ENCODE assay signal across 8 cellular contexts in genomic region chrX:48937065-48937907, GRCh38. TPM values are rescaled to one million over a fixed set of nuclear protein-coding genes. Genes with fewer than 3 reads are reported as not detected.
A peak's percentile ranks its signal among the peaks of the same experiment; 100 is the strongest.
DNase-seq lines count a peak whose midpoint lies in the region; ATAC-seq, FAIRE-seq and TF ChIP-seq lines count a peak whose summit lies in the region.

No MANE protein-coding gene starts in this region.

- intact Hi-C loops in Right ventricle myocardium inferior (cut with DNase I), result no loop called here

- H3K4me3 Mint-ChIP-seq in natural killer cell treated with Interleukin-12 subunit alpha and Interleukin-12 subunit beta and Interleukin-15 and Interleukin-18, amount 100 ng/mL, for 72 hours, result peak overlapping the region; percentile 86

- peak; percentile 80 for DNase-seq in Right ventricle myocardium inferior (ENCODE audit: missing footprints)
- no peak for DNase-seq in right atrium auricular region (ENCODE audit: low spot score)
- no peak for DNase-seq in WERI-Rb-1
- peak; percentile 93 for DNase-seq in central memory CD4-positive, alpha-beta T cell
- DNase-seq in natural killer cell treated with Interleukin-12 subunit alpha and Interleukin-12 subunit beta and Interleukin-15 and Interleukin-18, amount 100 ng/mL, for 72 hours (ENCODE audit: low spot score), result peak; percentile 97
- peak; percentile 15 for DNase-seq in urothelium cell line (ENCODE audit: low spot score)
- no peak for DNase-seq in occipital lobe (lab: John Stamatoyannopoulos, UW)

- no peak overlapping the region for H3K4me3 ChIP-seq in right atrium auricular region
- H3K4me3 ChIP-seq in WERI-Rb-1 (ENCODE audit: low read depth, low read length), result no peak overlapping the region

- H3K27me3 ChIP-seq in right atrium auricular region (no peaks in the 10 kb centered on the region), WERI-Rb-1 (ENCODE audit: insufficient read depth, low read depth, severe bottlenecking) (no peaks in the 10 kb centered on the region)

- no peak for FAIRE-seq in urothelium cell line (lab: Jason Lieb, UNC)

- H3K4me1 ChIP-seq in right atrium auricular region, result peaks cover 0 to 17% of the 10 kb centered on the region in 2 donors

- H3K27me3 Mint-ChIP-seq in natural killer cell treated with Interleukin-12 subunit alpha and Interleukin-12 subunit beta and Interleukin-15 and Interleukin-18, amount 100 ng/mL, for 72 hours, result no peaks in the 10 kb centered on the region

- H3K27ac ChIP-seq in right atrium auricular region (no peak overlapping the region), WERI-Rb-1 (no peak overlapping the region)

- ATAC-seq in Right ventricle myocardium inferior (peak; percentile 39), HG03432 (IDR thresholded peaks at IDR 0.05; ENCODE audit: unreplicated experiment) (peak; percentile 67)
- peak; percentile 89 for ATAC-seq in natural killer cell treated with Interleukin-12 subunit alpha and Interleukin-12 subunit beta and Interleukin-15 and Interleukin-18, amount 100 ng/mL, for 72 hours

- TF ChIP-seq CTCF in right atrium auricular region (IDR thresholded peaks at IDR 0.05), result no peak
- TF ChIP-seq CTCF in WERI-Rb-1 (IDR thresholded peaks at IDR 0.05; ENCODE audit: low read depth, low read length), result peak; percentile 46; the same call in 1 of the 2 replicates

- peaks cover 81 to 84% of the 10 kb centered on the region in 2 donors for H3K4me1 Mint-ChIP-seq in natural killer cell treated with Interleukin-12 subunit alpha and Interleukin-12 subunit beta and Interleukin-15 and Interleukin-18, amount 100 ng/mL, for 72 hours (ENCODE audit: low read depth in 2 of 2)

- H3K27ac Mint-ChIP-seq in natural killer cell treated with Interleukin-12 subunit alpha and Interleukin-12 subunit beta and Interleukin-15 and Interleukin-18, amount 100 ng/mL, for 72 hours, result peak overlapping the region; percentile 94 to 96

- peaks cover 11% of the 10 kb centered on the region for H3K36me3 Mint-ChIP-seq in natural killer cell treated with Interleukin-12 subunit alpha and Interleukin-12 subunit beta and Interleukin-15 and Interleukin-18, amount 100 ng/mL, for 72 hours

- H3K9me3 ChIP-seq in right atrium auricular region (peaks cover 0 to 6% of the 10 kb centered on the region in 2 donors), WERI-Rb-1 (ENCODE audit: severe bottlenecking) (no peaks in the 10 kb centered on the region)

- H3K36me3 ChIP-seq in right atrium auricular region, result peaks cover 27% of the 10 kb centered on the region
- peaks cover 12% of the 10 kb centered on the region for H3K36me3 ChIP-seq in WERI-Rb-1

- H3K9me3 Mint-ChIP-seq in natural killer cell treated with Interleukin-12 subunit alpha and Interleukin-12 subunit beta and Interleukin-15 and Interleukin-18, amount 100 ng/mL, for 72 hours, result no peaks in the 10 kb centered on the region

RNA-seq across cellular contexts. Expression of gene PIM2, which starts 18.5 kb away (rescaled TPM):
- total RNA-seq in Right ventricle myocardium inferior (3.2 TPM), right atrium auricular region (1 to 10 TPM; 5.4 to 9.1 TPM), occipital lobe (10.6 TPM)
- total RNA-seq in natural killer cell treated with Interleukin-12 subunit alpha and Interleukin-12 subunit beta and Interleukin-15 and Interleukin-18, amount 100 ng/mL, for 72 hours, result 100 to 1,000 TPM; 291 to 478 TPM

RNA-seq across cellular contexts. Expression of gene OTUD5, which starts 20.1 kb away (rescaled TPM):
- 19.8 TPM for total RNA-seq in Right ventricle myocardium inferior
- total RNA-seq in right atrium auricular region, result 10 to 100 TPM; 15.4 to 23.9 TPM
- total RNA-seq in natural killer cell treated with Interleukin-12 subunit alpha and Interleukin-12 subunit beta and Interleukin-15 and Interleukin-18, amount 100 ng/mL, for 72 hours, result 10 to 100 TPM; 75.8 to 79.9 TPM
- 18.1 TPM for total RNA-seq in occipital lobe

RNA-seq across cellular contexts. Expression of gene SLC35A2, which starts 25.8 kb away (rescaled TPM):
- total RNA-seq in Right ventricle myocardium inferior (11.6 TPM), right atrium auricular region (10 to 100 TPM; 16.8 to 18.8 TPM), occipital lobe (8.7 TPM)
- total RNA-seq in natural killer cell treated with Interleukin-12 subunit alpha and Interleukin-12 subunit beta and Interleukin-15 and Interleukin-18, amount 100 ng/mL, for 72 hours, result 10 to 100 TPM; 25.5 to 26.9 TPM

RNA-seq across cellular contexts. Expression of gene KCND1, which starts 34.4 kb away (rescaled TPM):
- total RNA-seq in Right ventricle myocardium inferior, result 0.68 TPM
- total RNA-seq in right atrium auricular region, result 1 to 10 TPM; 1.3 to 1.5 TPM
- total RNA-seq in natural killer cell treated with Interleukin-12 subunit alpha and Interleukin-12 subunit beta and Interleukin-15 and Interleukin-18, amount 100 ng/mL, for 72 hours, result 1 to 10 TPM; 3.3 to 6.2 TPM
- total RNA-seq in occipital lobe, result 1.1 TPM

RNA-seq across cellular contexts. Expression of gene PQBP1, which starts 39.6 kb away (rescaled TPM):
- total RNA-seq in Right ventricle myocardium inferior (58.6 TPM), right atrium auricular region (10 to 100 TPM; 44.4 to 66.7 TPM), occipital lobe (26.8 TPM)
- total RNA-seq in natural killer cell treated with Interleukin-12 subunit alpha and Interleukin-12 subunit beta and Interleukin-15 and Interleukin-18, amount 100 ng/mL, for 72 hours, result 10 to 100 TPM; 75.3 to 80.8 TPM

Comparison
In these comparisons a context has a peak if more than half of its experiments do, and no peak if none do; other contexts are left out.
1. DNase-seq: peak in Right ventricle myocardium inferior (single experiment), central memory CD4-positive, alpha-beta T cell (single experiment), natural killer cell treated with Interleukin-12 subunit alpha and Interleukin-12 subunit beta and Interleukin-15 and Interleukin-18, amount 100 ng/mL, for 72 hours (single experiment) and urothelium cell line (single experiment); none in right atrium auricular region (single experiment), WERI-Rb-1 (single experiment) and occipital lobe (single experiment).
2. ATAC-seq: peak in every context shown above with its lines; median percentile 89 in natural killer cell treated with Interleukin-12 subunit alpha and Interleukin-12 subunit beta and Interleukin-15 and Interleukin-18, amount 100 ng/mL, for 72 hours; 67 in HG03432; 39 in Right ventricle myocardium inferior.
3. RNA of gene PIM2, which starts 18.5 kb away (total RNA-seq): 291 to 478 TPM in natural killer cell treated with Interleukin-12 subunit alpha and Interleukin-12 subunit beta and Interleukin-15 and Interleukin-18, amount 100 ng/mL, for 72 hours; 10.6 TPM in occipital lobe (single experiment), 5.4 to 9.1 TPM in right atrium auricular region and 3.2 TPM in Right ventricle myocardium inferior (single experiment); every median in the first group is over 10 times any median in the second.